34 cellular contexts compared by ENCODE assay signal in the genomic region with DNA sequence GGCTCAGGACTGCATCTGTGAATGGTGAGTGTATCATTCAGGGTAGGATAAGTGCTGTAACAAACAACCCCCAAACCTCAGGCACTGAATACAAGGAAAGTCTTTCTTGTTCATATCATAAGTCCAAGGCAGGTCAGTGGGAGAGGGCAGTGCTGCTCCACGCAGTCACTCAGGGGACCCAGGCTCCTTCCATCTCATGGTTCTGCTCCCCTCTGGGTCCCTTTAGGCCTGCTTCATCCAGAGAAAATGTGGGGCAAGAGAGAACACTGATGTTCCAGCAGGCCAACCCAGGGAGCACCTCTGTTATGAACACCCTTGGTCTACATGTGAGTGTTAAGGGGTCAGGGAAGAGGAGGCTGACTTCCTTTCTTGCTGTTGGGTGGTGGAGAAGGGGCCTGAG.
"Had no signal": no experiment of that assay in that cellular context is flagged by ENCODE, and none has a peak within 500 bp of the region (broad histone marks: within the 10 kb centered on the region; RNA-seq: fewer than 3 reads in every experiment).

No MANE protein-coding gene starts in this region.

- H3K27ac ChIP-seq: brain microvascular endothelial cell, coronary artery, dorsolateral prefrontal cortex, esophagus muscularis mucosa, foreskin keratinocyte, gastrocnemius medialis, WERI-Rb-1 had no signal

- H3K9me3 Mint-ChIP-seq: activated B cell treated with CpG ODN at 0.5 μM for 24 hours; activated CD8-positive, alpha-beta T cell treated with anti-CD3 and anti-CD28 coated beads for 36 hours; activated T-cell treated with anti-CD3 and anti-CD28 coated beads, Interleukin-2, amount 50 U/mL, for 4 hours; activated T-helper 17 cell treated with anti-CD3 and anti-CD28 coated beads, Interleukin-2, amount 50 U/mL, for 72 hours; dendritic cell treated with granulocyte-macrophage colony-stimulating factor and Interleukin-4, amounts not matched to agents 40 ng/mL and 50 ng/mL, for 4 days; T-helper 1 cell treated with Interleukin-12 subunit alpha and Interleukin-12 subunit beta and Interleukin-4 antibody, amounts not matched to agents 30 μg/mL and 1 μg/mL, for 36 hours; T-helper 2 cell treated with Interferon-gamma antibody and Interleukin-4, amounts not matched to agents 5 μg/mL and 100 μg/mL, for 36 hours had no signal

- H3K36me3 ChIP-seq: brain microvascular endothelial cell, esophagus muscularis mucosa, gastrocnemius medialis, WERI-Rb-1 had no signal

- H3K27me3 ChIP-seq: brain microvascular endothelial cell had no signal

- H3K4me1 ChIP-seq: esophagus muscularis mucosa, foreskin keratinocyte, gastrocnemius medialis had no signal

- H3K27ac Mint-ChIP-seq: activated B cell treated with CpG ODN at 0.5 μM for 24 hours; activated CD8-positive, alpha-beta T cell treated with anti-CD3 and anti-CD28 coated beads for 36 hours; activated naive CD8-positive, alpha-beta T cell; activated T-helper 17 cell treated with anti-CD3 and anti-CD28 coated beads, Interleukin-2, amount 50 U/mL, for 72 hours; dendritic cell treated with granulocyte-macrophage colony-stimulating factor and Interleukin-4, amounts not matched to agents 40 ng/mL and 50 ng/mL, for 4 days; T-cell; T-helper 1 cell treated with Interleukin-12 subunit alpha and Interleukin-12 subunit beta and Interleukin-4 antibody, amounts not matched to agents 30 μg/mL and 1 μg/mL, for 36 hours; T-helper 2 cell treated with Interferon-gamma antibody and Interleukin-4, amounts not matched to agents 5 μg/mL and 100 μg/mL, for 36 hours had no signal

- H3K4me3 Mint-ChIP-seq: activated B cell treated with CpG ODN at 0.5 μM for 24 hours; activated CD8-positive, alpha-beta T cell treated with anti-CD3 and anti-CD28 coated beads for 36 hours; activated naive CD8-positive, alpha-beta T cell; activated T-cell treated with anti-CD3 and anti-CD28 coated beads, Interleukin-2, amount 50 U/mL, for 4 hours; activated T-helper 17 cell treated with anti-CD3 and anti-CD28 coated beads, Interleukin-2, amount 50 U/mL, for 72 hours; dendritic cell treated with granulocyte-macrophage colony-stimulating factor and Interleukin-4, amounts not matched to agents 40 ng/mL and 50 ng/mL, for 4 days; T-cell; T-helper 1 cell treated with Interleukin-12 subunit alpha and Interleukin-12 subunit beta and Interleukin-4 antibody, amounts not matched to agents 30 μg/mL and 1 μg/mL, for 36 hours; T-helper 2 cell treated with Interferon-gamma antibody and Interleukin-4, amounts not matched to agents 5 μg/mL and 100 μg/mL, for 36 hours had no signal

- ATAC-seq: activated CD4-positive, CD25-positive, alpha-beta regulatory T cell treated with anti-CD3 and anti-CD28 coated beads, Interleukin-2, amount 50 U/mL, for 24 hours; activated CD8-positive, alpha-beta T cell treated with anti-CD3 and anti-CD28 coated beads for 36 hours; activated T-cell treated with anti-CD3 and anti-CD28 coated beads, Interleukin-2, amount 50 U/mL, for 4 hours; activated T-helper 17 cell treated with anti-CD3 and anti-CD28 coated beads, Interleukin-2, amount 50 U/mL, for 72 hours; foreskin keratinocyte; gastrocnemius medialis; T-cell had no signal

- DNase-seq: activated B cell treated with CpG ODN at 0.5 μM for 24 hours; activated CD4-positive, alpha-beta T cell treated with anti-CD3 and anti-CD28 coated beads for 48 hours; activated CD4-positive, alpha-beta T cell treated with anti-CD3 and anti-CD28 coated beads, Interleukin-2, amount 50 U/mL, for 1 hour; activated CD4-positive, alpha-beta T cell treated with anti-CD3 and anti-CD28 coated beads, Interleukin-2, amount 50 U/mL, for 48 hours; activated CD8-positive, alpha-beta memory T cell treated with anti-CD3 and anti-CD28 coated beads for 24 hours; activated CD8-positive, alpha-beta T cell treated with anti-CD3 and anti-CD28 coated beads for 36 hours; activated effector memory CD4-positive, alpha-beta T cell treated with Interleukin-2 at 50 U/mL for 16 hours; activated gamma-delta T cell treated with Interleukin-2 at 50 U/mL for 16 hours; activated naive CD4-positive, alpha-beta T cell treated with anti-CD3 and anti-CD28 coated beads, Interleukin-2, amount 50 U/mL, for 16 hours; activated naive CD4-positive, alpha-beta T cell treated with Interleukin-2 at 50 U/mL for 16 hours; activated T-cell treated with anti-CD3 and anti-CD28 coated beads, Interleukin-2, amount 50 U/mL, for 4 hours; amniotic stem cell; anterior cingulate cortex; brain microvascular endothelial cell; central memory CD4-positive, alpha-beta T cell; cerebellar nuclear complex; dorsolateral prefrontal cortex; effector memory CD4-positive, alpha-beta T cell; erythroblast; foreskin keratinocyte; gastrocnemius medialis; glutamatergic neuron; SW 1271; T-cell; T1000; WERI-Rb-1 had no signal

- H3K9me3 ChIP-seq: esophagus muscularis mucosa, gastrocnemius medialis had no signal

- H3K4me1 Mint-ChIP-seq: activated B cell treated with CpG ODN at 0.5 μM for 24 hours; activated T-helper 17 cell treated with anti-CD3 and anti-CD28 coated beads, Interleukin-2, amount 50 U/mL, for 72 hours; T-cell had no signal

- H3K36me3 Mint-ChIP-seq: activated naive CD8-positive, alpha-beta T cell; T-cell had no signal

- H3K4me3 ChIP-seq: coronary artery, dorsolateral prefrontal cortex, esophagus muscularis mucosa, gastrocnemius medialis had no signal
